Comparison of ENCODE assay signal across 1 cellular context in the genomic region with DNA sequence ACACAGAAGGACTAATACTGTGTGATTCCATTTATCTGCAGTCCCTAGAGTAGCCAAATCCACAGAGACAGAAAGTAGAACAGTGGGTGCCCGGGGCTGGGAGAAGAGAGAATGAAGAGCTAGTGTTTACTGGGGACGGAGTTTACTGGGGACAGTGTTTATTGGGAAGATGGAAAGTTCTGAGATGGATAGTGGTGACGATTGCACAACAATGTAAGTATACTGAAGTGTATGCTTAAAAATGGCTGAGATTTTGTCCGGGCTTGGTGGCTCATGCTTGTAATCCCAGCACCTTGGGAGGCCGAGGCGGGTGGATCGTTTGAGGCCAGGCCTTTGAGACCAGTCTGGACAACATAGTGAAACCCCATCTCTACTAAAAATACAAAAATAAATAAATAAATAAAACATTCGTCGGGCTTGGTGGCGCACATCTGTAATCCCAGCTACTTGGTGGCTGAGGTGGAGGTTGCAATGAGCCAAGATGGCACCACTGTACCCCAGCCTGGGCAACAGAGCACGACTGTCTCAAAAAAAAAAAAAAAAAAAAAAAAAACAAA.
TF ChIP-seq lines count a peak whose summit lies in the region.

No MANE protein-coding gene starts in this region.

TF ChIP-seq in H1, 55 proteins besides CTCF, POLR2A, EP300 and RAD21 (continued from another document):
- TF ChIP-seq, protein P1, sequence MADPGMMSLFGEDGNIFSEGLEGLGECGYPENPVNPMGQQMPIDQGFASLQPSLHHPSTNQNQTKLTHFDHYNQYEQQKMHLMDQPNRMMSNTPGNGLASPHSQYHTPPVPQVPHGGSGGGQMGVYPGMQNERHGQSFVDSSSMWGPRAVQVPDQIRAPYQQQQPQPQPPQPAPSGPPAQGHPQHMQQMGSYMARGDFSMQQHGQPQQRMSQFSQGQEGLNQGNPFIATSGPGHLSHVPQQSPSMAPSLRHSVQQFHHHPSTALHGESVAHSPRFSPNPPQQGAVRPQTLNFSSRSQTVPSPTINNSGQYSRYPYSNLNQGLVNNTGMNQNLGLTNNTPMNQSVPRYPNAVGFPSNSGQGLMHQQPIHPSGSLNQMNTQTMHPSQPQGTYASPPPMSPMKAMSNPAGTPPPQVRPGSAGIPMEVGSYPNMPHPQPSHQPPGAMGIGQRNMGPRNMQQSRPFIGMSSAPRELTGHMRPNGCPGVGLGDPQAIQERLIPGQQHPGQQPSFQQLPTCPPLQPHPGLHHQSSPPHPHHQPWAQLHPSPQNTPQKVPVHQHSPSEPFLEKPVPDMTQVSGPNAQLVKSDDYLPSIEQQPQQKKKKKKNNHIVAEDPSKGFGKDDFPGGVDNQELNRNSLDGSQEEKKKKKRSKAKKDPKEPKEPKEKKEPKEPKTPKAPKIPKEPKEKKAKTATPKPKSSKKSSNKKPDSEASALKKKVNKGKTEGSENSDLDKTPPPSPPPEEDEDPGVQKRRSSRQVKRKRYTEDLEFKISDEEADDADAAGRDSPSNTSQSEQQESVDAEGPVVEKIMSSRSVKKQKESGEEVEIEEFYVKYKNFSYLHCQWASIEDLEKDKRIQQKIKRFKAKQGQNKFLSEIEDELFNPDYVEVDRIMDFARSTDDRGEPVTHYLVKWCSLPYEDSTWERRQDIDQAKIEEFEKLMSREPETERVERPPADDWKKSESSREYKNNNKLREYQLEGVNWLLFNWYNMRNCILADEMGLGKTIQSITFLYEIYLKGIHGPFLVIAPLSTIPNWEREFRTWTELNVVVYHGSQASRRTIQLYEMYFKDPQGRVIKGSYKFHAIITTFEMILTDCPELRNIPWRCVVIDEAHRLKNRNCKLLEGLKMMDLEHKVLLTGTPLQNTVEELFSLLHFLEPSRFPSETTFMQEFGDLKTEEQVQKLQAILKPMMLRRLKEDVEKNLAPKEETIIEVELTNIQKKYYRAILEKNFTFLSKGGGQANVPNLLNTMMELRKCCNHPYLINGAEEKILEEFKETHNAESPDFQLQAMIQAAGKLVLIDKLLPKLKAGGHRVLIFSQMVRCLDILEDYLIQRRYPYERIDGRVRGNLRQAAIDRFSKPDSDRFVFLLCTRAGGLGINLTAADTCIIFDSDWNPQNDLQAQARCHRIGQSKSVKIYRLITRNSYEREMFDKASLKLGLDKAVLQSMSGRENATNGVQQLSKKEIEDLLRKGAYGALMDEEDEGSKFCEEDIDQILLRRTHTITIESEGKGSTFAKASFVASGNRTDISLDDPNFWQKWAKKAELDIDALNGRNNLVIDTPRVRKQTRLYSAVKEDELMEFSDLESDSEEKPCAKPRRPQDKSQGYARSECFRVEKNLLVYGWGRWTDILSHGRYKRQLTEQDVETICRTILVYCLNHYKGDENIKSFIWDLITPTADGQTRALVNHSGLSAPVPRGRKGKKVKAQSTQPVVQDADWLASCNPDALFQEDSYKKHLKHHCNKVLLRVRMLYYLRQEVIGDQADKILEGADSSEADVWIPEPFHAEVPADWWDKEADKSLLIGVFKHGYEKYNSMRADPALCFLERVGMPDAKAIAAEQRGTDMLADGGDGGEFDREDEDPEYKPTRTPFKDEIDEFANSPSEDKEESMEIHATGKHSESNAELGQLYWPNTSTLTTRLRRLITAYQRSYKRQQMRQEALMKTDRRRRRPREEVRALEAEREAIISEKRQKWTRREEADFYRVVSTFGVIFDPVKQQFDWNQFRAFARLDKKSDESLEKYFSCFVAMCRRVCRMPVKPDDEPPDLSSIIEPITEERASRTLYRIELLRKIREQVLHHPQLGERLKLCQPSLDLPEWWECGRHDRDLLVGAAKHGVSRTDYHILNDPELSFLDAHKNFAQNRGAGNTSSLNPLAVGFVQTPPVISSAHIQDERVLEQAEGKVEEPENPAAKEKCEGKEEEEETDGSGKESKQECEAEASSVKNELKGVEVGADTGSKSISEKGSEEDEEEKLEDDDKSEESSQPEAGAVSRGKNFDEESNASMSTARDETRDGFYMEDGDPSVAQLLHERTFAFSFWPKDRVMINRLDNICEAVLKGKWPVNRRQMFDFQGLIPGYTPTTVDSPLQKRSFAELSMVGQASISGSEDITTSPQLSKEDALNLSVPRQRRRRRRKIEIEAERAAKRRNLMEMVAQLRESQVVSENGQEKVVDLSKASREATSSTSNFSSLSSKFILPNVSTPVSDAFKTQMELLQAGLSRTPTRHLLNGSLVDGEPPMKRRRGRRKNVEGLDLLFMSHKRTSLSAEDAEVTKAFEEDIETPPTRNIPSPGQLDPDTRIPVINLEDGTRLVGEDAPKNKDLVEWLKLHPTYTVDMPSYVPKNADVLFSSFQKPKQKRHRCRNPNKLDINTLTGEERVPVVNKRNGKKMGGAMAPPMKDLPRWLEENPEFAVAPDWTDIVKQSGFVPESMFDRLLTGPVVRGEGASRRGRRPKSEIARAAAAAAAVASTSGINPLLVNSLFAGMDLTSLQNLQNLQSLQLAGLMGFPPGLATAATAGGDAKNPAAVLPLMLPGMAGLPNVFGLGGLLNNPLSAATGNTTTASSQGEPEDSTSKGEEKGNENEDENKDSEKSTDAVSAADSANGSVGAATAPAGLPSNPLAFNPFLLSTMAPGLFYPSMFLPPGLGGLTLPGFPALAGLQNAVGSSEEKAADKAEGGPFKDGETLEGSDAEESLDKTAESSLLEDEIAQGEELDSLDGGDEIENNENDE (IDR thresholded peaks at IDR 0.05; ENCODE audit: insufficient replicate concordance, low read length), result no peak
- no peak for TF ChIP-seq RBBP5 (IDR thresholded peaks at IDR 0.05; ENCODE audit: borderline replicate concordance, low read depth, low read length)
- no peak for TF ChIP-seq SRF (IDR thresholded peaks at IDR 0.05; ENCODE audit: low read depth, low read length)
- TF ChIP-seq KDM4A (IDR thresholded peaks at IDR 0.05; ENCODE audit: low read depth, low read length, severe bottlenecking), result no peak
- no peak for TF ChIP-seq NANOG (IDR thresholded peaks at IDR 0.05; ENCODE audit: insufficient read depth, low read depth, low read length, poor library complexity, severe bottlenecking)
- no peak for TF ChIP-seq PHF8 (conservative IDR thresholded peaks at IDR 0.05; ENCODE audit: low read depth, low read length)
- no peak for TF ChIP-seq E2F6 (IDR thresholded peaks at IDR 0.05)
- TF ChIP-seq TAF7 (optimal IDR thresholded peaks at IDR 0.05; ENCODE audit: borderline replicate concordance, low read depth, low read length), result no peak
TF ChIP-seq in H1: peak in this region for 0.
